In the genomic region with DNA sequence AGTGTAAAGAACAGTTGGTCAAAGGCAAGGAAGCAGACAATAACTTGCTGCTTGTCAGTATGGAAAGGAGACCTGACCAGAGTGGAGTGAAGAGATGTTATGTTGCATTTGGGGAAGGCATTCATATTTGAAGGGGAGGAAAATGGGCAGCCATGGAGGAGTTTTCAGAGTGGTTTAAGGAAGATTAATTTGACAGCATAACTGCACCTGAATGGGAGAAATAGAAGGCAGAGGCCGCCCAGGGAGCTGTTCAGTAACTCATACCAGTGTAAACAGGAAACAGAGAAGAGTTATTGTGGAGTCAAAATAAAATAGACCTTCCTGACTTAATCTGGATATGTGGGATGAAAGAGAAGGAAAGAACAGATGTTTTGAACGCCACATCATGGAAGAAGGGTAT, we compare ENCODE assay signal across 21 cellular contexts. TPM values are rescaled to one million over a fixed set of nuclear protein-coding genes. Genes with fewer than 3 reads are reported as not detected.
DNase-seq lines count a peak whose midpoint lies in the region; ATAC-seq, FAIRE-seq and TF ChIP-seq lines count a peak whose summit lies in the region.
"Had no signal": no experiment of that assay in that cellular context is flagged by ENCODE, and none has a peak within 500 bp of the region (broad histone marks: within the 10 kb centered on the region; RNA-seq: fewer than 3 reads in every experiment).

No MANE protein-coding gene starts in this region.

- H3K27ac ChIP-seq in dorsolateral prefrontal cortex (peak overlapping the region in 40 of 59 donors; percentile 0 to 76 (median 36)), pancreas (peak overlapping the region in 2 of 4 donors; percentile 34 to 48)
- H3K27ac ChIP-seq: 22Rv1 had no signal

- no peak for TF ChIP-seq CTCF in dorsolateral prefrontal cortex (IDR thresholded peaks at IDR 0.05 in 54 of 56, conservative IDR thresholded peaks at IDR 0.05 in 2 of 56; ENCODE audit: low read depth in 1 of 56, partially characterized antibody in 56 of 56)
- TF ChIP-seq CTCF in pancreas (IDR thresholded peaks at IDR 0.05) = no peak
- TF ChIP-seq CTCF in foreskin fibroblast (IDR thresholded peaks at IDR 0.05; ENCODE audit: low read depth, low read length) = no peak

- no peak overlapping the region for H3K27ac Mint-ChIP-seq in activated CD8-positive, alpha-beta memory T cell treated with anti-CD3 and anti-CD28 coated beads, Interleukin-2, amount 10 ng/mL, durations not matched to agents 7 days and 5 days
- H3K27ac Mint-ChIP-seq: B cell; stimulated activated effector memory CD8-positive, alpha-beta T cell treated with anti-CD3 and anti-CD28 coated beads, Interleukin-12 subunit alpha, Interleukin-12 subunit beta, amount 100 ng/mL, for 72 hours had no signal

- no peaks in the 10 kb centered on the region for H3K9me3 Mint-ChIP-seq in activated CD8-positive, alpha-beta memory T cell treated with anti-CD3 and anti-CD28 coated beads, Interleukin-2, amount 10 ng/mL, durations not matched to agents 7 days and 5 days (ENCODE audit: low read depth)
- H3K9me3 Mint-ChIP-seq: neural crest cell; stimulated activated effector memory CD8-positive, alpha-beta T cell treated with anti-CD3 and anti-CD28 coated beads, Interleukin-12 subunit alpha, Interleukin-12 subunit beta, amount 100 ng/mL, for 72 hours had no signal

- H3K4me3 Mint-ChIP-seq in activated CD8-positive, alpha-beta memory T cell treated with anti-CD3 and anti-CD28 coated beads, Interleukin-2, amount 10 ng/mL, durations not matched to agents 7 days and 5 days = no peak overlapping the region
- H3K4me3 Mint-ChIP-seq: B cell; neural crest cell; stimulated activated effector memory CD8-positive, alpha-beta T cell treated with anti-CD3 and anti-CD28 coated beads, Interleukin-12 subunit alpha, Interleukin-12 subunit beta, amount 100 ng/mL, for 72 hours had no signal

- H3K4me1 Mint-ChIP-seq in activated CD8-positive, alpha-beta memory T cell treated with anti-CD3 and anti-CD28 coated beads, Interleukin-2, amount 10 ng/mL, durations not matched to agents 7 days and 5 days = peaks cover 14% of the 10 kb centered on the region
- H3K4me1 Mint-ChIP-seq: stimulated activated effector memory CD8-positive, alpha-beta T cell treated with anti-CD3 and anti-CD28 coated beads, Interleukin-12 subunit alpha, Interleukin-12 subunit beta, amount 100 ng/mL, for 72 hours had no signal

- no peaks in the 10 kb centered on the region for H3K9me3 ChIP-seq in pancreas
- H3K9me3 ChIP-seq: upper lobe of left lung had no signal

- H3K27me3 ChIP-seq in dorsolateral prefrontal cortex = no peaks in the 10 kb centered on the region
- no peaks in the 10 kb centered on the region for H3K27me3 ChIP-seq in pancreas
- H3K27me3 ChIP-seq: upper lobe of left lung had no signal

- H3K36me3 ChIP-seq in pancreas = no peaks in the 10 kb centered on the region
- H3K36me3 ChIP-seq: upper lobe of left lung had no signal

- DNase-seq in DMS153 (lab: John Stamatoyannopoulos, UW) (peak; percentile 60), DMS153 treated with DMSO at 0.1 percent for 48 hours (lab: John Stamatoyannopoulos, UW; ENCODE audit: unreplicated experiment) (no peak), NCI-H2081 treated with DMSO at 0.1 percent for 48 hours (lab: John Stamatoyannopoulos, UW) (peak; percentile 16), dorsolateral prefrontal cortex (no peak), pancreas (no peak), COLO829 (ENCODE audit: low spot score) (no peak), foreskin fibroblast (no peak)
- DNase-seq in activated CD8-positive, alpha-beta memory T cell treated with anti-CD3 and anti-CD28 coated beads, Interleukin-2, amount 10 ng/mL, durations not matched to agents 7 days and 5 days = no peak
- DNase-seq: activated gamma-delta T cell, amniotic stem cell, DMS 273 treated with DMSO at 0.1 percent for 48 hours, GOT3, SHP77, T-helper 2 cell, upper lobe of left lung had no signal

- no peaks in the 10 kb centered on the region for H3K27me3 Mint-ChIP-seq in activated CD8-positive, alpha-beta memory T cell treated with anti-CD3 and anti-CD28 coated beads, Interleukin-2, amount 10 ng/mL, durations not matched to agents 7 days and 5 days
- H3K27me3 Mint-ChIP-seq: B cell had no signal

- H3K36me3 Mint-ChIP-seq in activated CD8-positive, alpha-beta memory T cell treated with anti-CD3 and anti-CD28 coated beads, Interleukin-2, amount 10 ng/mL, durations not matched to agents 7 days and 5 days = no peaks in the 10 kb centered on the region
- H3K36me3 Mint-ChIP-seq: stimulated activated effector memory CD8-positive, alpha-beta T cell treated with anti-CD3 and anti-CD28 coated beads, Interleukin-12 subunit alpha, Interleukin-12 subunit beta, amount 100 ng/mL, for 72 hours had no signal

- H3K4me1 ChIP-seq in pancreas = peaks cover 0 to 26% (median 15%) of the 10 kb centered on the region in 3 donors

- 59 to 77% methylated on average over 2 of the region's 2 CpGs for WGBS in pancreas, 2 donors

- H3K4me3 ChIP-seq in dorsolateral prefrontal cortex (no peak overlapping the region), pancreas (no peak overlapping the region), foreskin fibroblast (ENCODE audit: low read depth in 1 of 2, low read length in 2 of 2) (no peak overlapping the region)
- H3K4me3 ChIP-seq: lung, upper lobe of left lung had no signal

- intact Hi-C loops in dorsolateral prefrontal cortex (cut with DNase I) = no loop called here
- intact Hi-C loops in pancreas (cut with DNase I) = no loop called here

- CTCF ChIA-PET in activated CD8-positive, alpha-beta memory T cell treated with anti-CD3 and anti-CD28 coated beads, Interleukin-2, amount 10 ng/mL, durations not matched to agents 7 days and 5 days (lab: Charles Lee) = no interaction called here

- no peak for FAIRE-seq in pancreas (lab: Jason Lieb, UNC)
- FAIRE-seq: colon had no signal

- ATAC-seq in pancreas = peak in 3 of 4 donors; percentile 69 to 75 (median 72)
- ATAC-seq in activated CD8-positive, alpha-beta memory T cell treated with anti-CD3 and anti-CD28 coated beads, Interleukin-2, amount 10 ng/mL, durations not matched to agents 7 days and 5 days = no peak
- ATAC-seq: stimulated activated effector memory CD8-positive, alpha-beta T cell treated with anti-CD3 and anti-CD28 coated beads, Interleukin-12 subunit alpha, Interleukin-12 subunit beta, amount 100 ng/mL, for 72 hours had no signal

RNA-seq across cellular contexts. Expression of gene SLC44A1, which starts 13.3 kb away (rescaled TPM):
- 100 to 1,000 TPM in 103 of 120 experiments, 10 to 100 TPM in 17; 60.7 to 602 (median 176) TPM for total RNA-seq in dorsolateral prefrontal cortex
- 10 to 100 TPM; 18.6 to 32.3 (median 20.5) TPM for total RNA-seq in pancreas
- polyA plus RNA-seq in pancreas = 1 to 10 TPM; 4.6 to 7.0 TPM
- total RNA-seq in activated CD8-positive, alpha-beta memory T cell treated with anti-CD3 and anti-CD28 coated beads, Interleukin-2, amount 10 ng/mL, durations not matched to agents 7 days and 5 days = 10 to 100 TPM in 1 of 2 experiments, 1 to 10 TPM in 1; 4.9 to 10.3 TPM

Comparison
In these comparisons a context has a peak if more than half of its experiments do, and no peak if none do; other contexts are left out.
1. DNase-seq: peak in DMS153 (single experiment) and NCI-H2081 treated with DMSO at 0.1 percent for 48 hours (single experiment); none in DMS153 treated with DMSO at 0.1 percent for 48 hours (single experiment), dorsolateral prefrontal cortex (0 of 10), pancreas (0 of 6), COLO829 (single experiment), foreskin fibroblast (0 of 2) and activated CD8-positive, alpha-beta memory T cell treated with anti-CD3 and anti-CD28 coated beads, Interleukin-2, amount 10 ng/mL, durations not matched to agents 7 days and 5 days (single experiment).